ENCODE assay signal across 8 cellular contexts in the genomic region with DNA sequence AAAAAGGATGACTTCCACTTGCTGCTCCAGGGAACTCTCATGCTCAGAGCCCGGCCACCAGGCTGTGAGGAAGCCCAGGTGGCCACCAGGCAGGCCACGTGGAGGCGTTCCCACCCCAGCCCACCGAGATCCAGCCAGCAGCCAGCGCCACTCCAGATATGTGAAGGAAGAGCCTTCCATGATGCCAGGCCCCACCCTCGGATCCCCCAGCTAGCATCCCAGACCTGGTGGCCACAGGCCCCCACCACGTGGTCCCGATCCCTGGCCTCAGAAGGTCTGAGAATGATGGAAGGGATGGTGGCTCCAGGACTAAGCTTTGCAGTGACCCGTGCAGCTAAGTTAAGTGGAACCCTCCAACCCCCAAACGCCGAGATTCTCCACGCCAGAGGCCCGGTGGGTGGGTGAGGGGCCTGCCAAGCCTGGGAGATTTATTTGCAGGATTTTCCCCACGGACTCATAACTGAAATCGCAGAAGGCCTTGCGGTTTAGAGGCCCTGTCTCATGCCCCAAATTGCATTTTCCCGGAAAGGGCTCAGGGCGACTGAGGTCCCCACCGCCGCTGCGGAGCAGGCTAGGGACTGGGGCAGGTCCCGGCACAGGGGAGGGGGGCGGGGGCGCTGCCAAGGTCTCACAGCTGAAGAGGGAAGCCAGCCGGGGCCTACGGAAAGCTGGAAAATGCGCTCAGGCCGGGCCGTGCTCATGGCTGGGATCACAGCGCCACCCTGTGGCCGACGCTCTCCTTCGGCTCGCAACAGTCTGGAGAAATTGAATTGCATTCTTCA. TPM values are rescaled to one million over a fixed set of nuclear protein-coding genes. Genes with fewer than 3 reads are reported as not detected.
DNase-seq lines count a peak whose midpoint lies in the region; TF ChIP-seq lines count a peak whose summit lies in the region.

No MANE protein-coding gene starts in this region.

- peaks cover 7% of the 10 kb centered on the region for H3K9me3 Mint-ChIP-seq in activated naive CD4-positive, alpha-beta T cell treated with anti-CD3 and anti-CD28 coated beads, Interleukin-2, amount 10 ng/mL, durations not matched to agents 7 days and 5 days

- H3K36me3 ChIP-seq in PC-9 (ENCODE audit: low read depth) (no peaks in the 10 kb centered on the region), osteoblast (ENCODE audit: insufficient read depth, low read length) (no peaks in the 10 kb centered on the region)

- no peak overlapping the region for H2AFZ ChIP-seq in PC-9
- H2AFZ ChIP-seq in osteoblast (ENCODE audit: low read length): peak overlapping the region; percentile 62

- intact Hi-C loops in PC-9 (cut with micrococcal nuclease; ENCODE audit: unreplicated experiment): loop anchor here (1.0 to 10.0 kb wide), 8 partner anchors 131 to 1133 kb away; no protein-coding TSS in a partner anchor

- BruUV-seq in PC-9 (replicated peaks; lab: Mats Ljungman, UMichigan): no TSS peak

- H3K4me3 ChIP-seq in PC-9 (no peak overlapping the region), osteoblast (ENCODE audit: insufficient read depth, low read length) (peak overlapping the region; percentile 51)

- CTCF ChIA-PET in PC-9 (lab: Charles Lee): interaction anchor here (0.6 to 0.9 kb wide), 2 partner anchors 120 to 783 kb away, joined by 3 to 4 read pairs; no protein-coding TSS in a partner anchor
- CTCF ChIA-PET in activated naive CD4-positive, alpha-beta T cell treated with anti-CD3 and anti-CD28 coated beads, Interleukin-2, amount 10 ng/mL, durations not matched to agents 7 days and 5 days (lab: Charles Lee): interaction anchor here (0.7 to 4.7 kb wide), 10 partner anchors 14 to 980 kb away, joined by 3 to 17 read pairs (median 4); no protein-coding TSS in a partner anchor

- no peaks in the 10 kb centered on the region for H3K9me3 ChIP-seq in PC-9 (ENCODE audit: insufficient read depth, low read depth)
- no peaks in the 10 kb centered on the region for H3K9me3 ChIP-seq in osteoblast (ENCODE audit: low read depth, low read length)

- POLR2A ChIA-PET in PC-9 (lab: Charles Lee; ENCODE audit: unreplicated experiment): interaction anchor here (0.6 kb wide), 1 partner anchor 1063 kb away, joined by 4 read pairs; no protein-coding TSS in a partner anchor

- H3K27me3 Mint-ChIP-seq in activated naive CD4-positive, alpha-beta T cell treated with anti-CD3 and anti-CD28 coated beads, Interleukin-2, amount 10 ng/mL, durations not matched to agents 7 days and 5 days: peaks cover 39% of the 10 kb centered on the region

- no peak overlapping the region for H3K27ac Mint-ChIP-seq in activated naive CD4-positive, alpha-beta T cell treated with anti-CD3 and anti-CD28 coated beads, Interleukin-2, amount 10 ng/mL, durations not matched to agents 7 days and 5 days

- no peaks in the 10 kb centered on the region for H3K27me3 ChIP-seq in PC-9 (ENCODE audit: insufficient read depth, low read depth)
- H3K27me3 ChIP-seq in osteoblast (ENCODE audit: insufficient read depth, low read length): peaks cover 15% of the 10 kb centered on the region

- no peak overlapping the region for H3K27ac ChIP-seq in PC-9
- H3K27ac ChIP-seq in osteoblast (ENCODE audit: low read depth, low read length): no peak overlapping the region

- peak; percentile 93 for TF ChIP-seq CTCF in PC-9 (conservative IDR thresholded peaks at IDR 0.05)
- TF ChIP-seq CTCF in osteoblast (IDR thresholded peaks at IDR 0.05; ENCODE audit: extremely low read depth, low read depth, low read length): peak; percentile 86

- H3K9me2 ChIP-seq in PC-9 (ENCODE audit: insufficient read depth): no peaks in the 10 kb centered on the region

- no peak overlapping the region for H3K4me3 Mint-ChIP-seq in activated naive CD4-positive, alpha-beta T cell treated with anti-CD3 and anti-CD28 coated beads, Interleukin-2, amount 10 ng/mL, durations not matched to agents 7 days and 5 days

- H3K79me2 ChIP-seq in PC-9 (ENCODE audit: low read depth) (no peaks in the 10 kb centered on the region), osteoblast (ENCODE audit: insufficient read depth, low read length) (no peaks in the 10 kb centered on the region)

- H3F3A ChIP-seq in PC-9 (ENCODE audit: insufficient read depth, low read depth): no peaks in the 10 kb centered on the region

- H4K20me1 ChIP-seq in PC-9 (ENCODE audit: insufficient read depth): no peaks in the 10 kb centered on the region
- no peaks in the 10 kb centered on the region for H4K20me1 ChIP-seq in osteoblast (ENCODE audit: insufficient read depth, low read length)

- 0 out of 2 replicates have a peak, but pooled peaks cover 5% of the 10 kb centered on the region for H3K4me1 ChIP-seq in PC-9 (replicated peaks; ENCODE audit: insufficient read depth)
- H3K4me1 ChIP-seq in osteoblast (ENCODE audit: insufficient read depth, low read length): peaks cover 7% of the 10 kb centered on the region

- no peaks in the 10 kb centered on the region for H3K36me3 Mint-ChIP-seq in activated naive CD4-positive, alpha-beta T cell treated with anti-CD3 and anti-CD28 coated beads, Interleukin-2, amount 10 ng/mL, durations not matched to agents 7 days and 5 days

- peak; percentile 20 to 44 for DNase-seq in activated CD4-positive, alpha-beta T cell treated with anti-CD3 and anti-CD28 coated beads for 24 hours (ENCODE audit: low read depth in 2 of 2)
- no peak for DNase-seq in activated CD4-positive, alpha-beta T cell treated with anti-CD3 and anti-CD28 coated beads for 1 hour
- DNase-seq in HuH-7.5 (ENCODE audit: low spot score): peak; percentile 84
- peak; percentile 49 to 62 for DNase-seq in PC-9
- peak; percentile 66 for DNase-seq in activated naive CD4-positive, alpha-beta T cell treated with anti-CD3 and anti-CD28 coated beads, Interleukin-2, amount 10 ng/mL, durations not matched to agents 7 days and 5 days
- peak; percentile 71 for DNase-seq in globus pallidus (ENCODE audit: low spot score)
- peak; percentile 95 for DNase-seq in osteoblast (ENCODE audit: insufficient read length, low spot score, missing footprints)
- DNase-seq in ureter (ENCODE audit: low spot score): peak; percentile 75

- peaks cover 7% of the 10 kb centered on the region for H3K4me1 Mint-ChIP-seq in activated naive CD4-positive, alpha-beta T cell treated with anti-CD3 and anti-CD28 coated beads, Interleukin-2, amount 10 ng/mL, durations not matched to agents 7 days and 5 days

- H3K4me2 ChIP-seq in PC-9: peak overlapping the region; percentile 28
- H3K4me2 ChIP-seq in osteoblast (ENCODE audit: insufficient read depth, low read length): peak overlapping the region; percentile 73

RNA-seq across cellular contexts. Expression of gene CST7, which starts 31.1 kb away (rescaled TPM):
- not detected in 2 replicates for total RNA-seq in PC-9 (2021)
- not detected in 2 replicates for total RNA-seq in osteoblast
- total RNA-seq in ureter: 1.6 TPM
